24 cellular contexts compared by ENCODE assay signal in genomic region chr19:50287331-50287730, GRCh38. TPM values are rescaled to one million over a fixed set of nuclear protein-coding genes. Genes with fewer than 3 reads are reported as not detected.
DNase-seq lines count a peak whose midpoint lies in the region; ATAC-seq, FAIRE-seq and TF ChIP-seq lines count a peak whose summit lies in the region.
"Had no signal": no experiment of that assay in that cellular context is flagged by ENCODE, and none has a peak within 500 bp of the region (broad histone marks: within the 10 kb centered on the region; RNA-seq: fewer than 3 reads in every experiment).

No MANE protein-coding gene starts in this region.

- H2AFZ ChIP-seq in HepG2 (ENCODE audit: low read length) (no peak overlapping the region), K562 (ENCODE audit: low read depth, low read length) (no peak overlapping the region)

- H3K9me1 ChIP-seq in K562 (ENCODE audit: control insufficient read depth, insufficient read depth, low read length), result no peaks in the 10 kb centered on the region

- no peak overlapping the region for H3K9ac ChIP-seq in HepG2 (ENCODE audit: insufficient read depth, low read depth, low read length)
- no peak overlapping the region for H3K9ac ChIP-seq in K562 (ENCODE audit: insufficient read depth in 1 of 2, low read depth in 2 of 2, low read length in 2 of 2)
- H3K9ac ChIP-seq: BLaER1 treated with 17β-estradiol and CSF1 and Interleukin-3, amounts not matched to agents 10 nM and 100 nM had no signal

- DNase-seq in HepG2 (ENCODE audit: low spot score) (no peak), right lobe of liver (no peak), K562 (ENCODE audit: extremely low read depth in 1 of 4, low spot score in 3 of 4) (no peak), GM10266 (ENCODE audit: extremely low spot score) (no peak), HuH-7.5 (ENCODE audit: low spot score) (no peak)
- DNase-seq: AML-193; Caco-2; Calu3; CD4-positive, alpha-beta T cell; CD8-positive, alpha-beta T cell; DMS 273 treated with DMSO at 0.1 percent for 48 hours; DMS153; DMS53; DMS79; DND-41; EL; GDM1 had no signal

- in situ Hi-C loops in HepG2 (cut with HindIII; ENCODE audit: extremely low pct_ligation_motif_present, low pct_unique_long_range_greater_than_20kb), result no loop called here
- in situ Hi-C loops in K562 (cut with MboI), result no loop called here

- H3K36me3 ChIP-seq in HepG2 (replicated peaks in 1 of 2; ENCODE audit: control insufficient read depth in 1 of 2, insufficient read depth in 2 of 2, low read length in 2 of 2) (peaks cover 1 to 11% of the 10 kb centered on the region in 2 experiments; a peak in 2 of 5 replicates), right lobe of liver (peaks cover 0 to 50% (median 11%) of the 10 kb centered on the region in 4 donors), K562 (ENCODE audit: control insufficient read depth, insufficient read depth, low read length) (no peaks in the 10 kb centered on the region)

- 77% methylated on average over 2 of the region's 2 CpGs for WGBS in HepG2 (ENCODE audit: low lambda C conversion rate)
- WGBS in right lobe of liver (ENCODE audit: insufficient coverage, low coverage, low lambda C conversion rate, missing lambda C conversion rate), result 88% methylated on average over 2 of the region's 2 CpGs
- WGBS in K562 (ENCODE audit: insufficient coverage, low coverage, missing lambda C conversion rate), result 0% methylated on average over 2 of the region's 2 CpGs

- FAIRE-seq in HepG2 (lab: Jason Lieb, UNC) (no peak), K562 (lab: Jason Lieb, UNC) (no peak)
- FAIRE-seq: A549, GM12891, GM18507 had no signal

- no peak for ATAC-seq in HepG2
- no peak for ATAC-seq in right lobe of liver
- ATAC-seq in K562, result no peak
- ATAC-seq: A549; CD8-positive, alpha-beta T cell had no signal

- no peaks in the 10 kb centered on the region for H3K79me2 ChIP-seq in HepG2 (ENCODE audit: insufficient read depth, low read length)
- no peaks in the 10 kb centered on the region for H3K79me2 ChIP-seq in K562 (ENCODE audit: control insufficient read depth, insufficient read depth, low read length)

- H3K27me3 ChIP-seq in HepG2 (ENCODE audit: control insufficient read depth in 1 of 2, insufficient read depth in 2 of 2, low read length in 2 of 2) (no peaks in the 10 kb centered on the region), right lobe of liver (no peaks in the 10 kb centered on the region), K562 (ENCODE audit: control insufficient read depth in 2 of 2, insufficient read depth in 2 of 2, low read length in 2 of 2) (peaks cover 7 to 50% of the 10 kb centered on the region in 2 experiments)

- CTCF ChIA-PET in HepG2 (lab: Yijun Ruan, JAX; ENCODE audit: low intra/inter-chr PET ratio, low total read pairs) (no interaction called here), K562 (lab: Yijun Ruan, JAX; ENCODE audit: low intra/inter-chr PET ratio) (no interaction called here)

- H3K4me3 ChIP-seq in HepG2 (replicated peaks in 1 of 3; ENCODE audit: insufficient read depth in 1 of 3, low read depth in 2 of 3, low read length in 3 of 3) (no peak overlapping the region), right lobe of liver (no peak overlapping the region), K562 (no peak overlapping the region)
- H3K4me3 ChIP-seq: A549; BLaER1 treated with 17β-estradiol and CSF1 and Interleukin-3, amounts not matched to agents 10 nM and 100 nM had no signal

- H3K27ac ChIP-seq in HepG2 (ENCODE audit: extremely low read length, insufficient read depth, low read length) (no peak overlapping the region), right lobe of liver (no peak overlapping the region), K562 (ENCODE audit: extremely low read depth, low read depth, low read length) (no peak overlapping the region)
- H3K27ac ChIP-seq: 22Rv1; A549; BLaER1 treated with 17β-estradiol and CSF1 and Interleukin-3, amounts not matched to agents 10 nM and 100 nM; C4-2B had no signal

- intact Hi-C loops in HepG2 (cut with micrococcal nuclease; ENCODE audit: unreplicated experiment) (no loop called here), right lobe of liver (cut with DNase I) (no loop called here), K562 (cut with micrococcal nuclease) (no loop called here)

- TF ChIP-seq CTCF in HepG2 (CRISPR knock-in tag; IDR thresholded peaks at IDR 0.05), result no peak
- no peak for TF ChIP-seq CTCF in right lobe of liver (IDR thresholded peaks at IDR 0.05)
- TF ChIP-seq CTCF in K562 (IDR thresholded peaks at IDR 0.05 in 2 of 3, conservative IDR thresholded peaks at IDR 0.05 in 1 of 3; ENCODE audit: insufficient read depth in 2 of 3, low read depth in 1 of 3, low read length in 3 of 3), result no peak
- no peak for TF ChIP-seq CTCF in GM10266 (IDR thresholded peaks at IDR 0.05; ENCODE audit: control insufficient read depth, insufficient read depth, low read depth, missing control alignments)

- H3K4me1 ChIP-seq in HepG2 (ENCODE audit: insufficient read depth, low read length), result no peaks in the 10 kb centered on the region
- H3K4me1 ChIP-seq in right lobe of liver, result no peaks in the 10 kb centered on the region
- H3K4me1 ChIP-seq in K562 (replicated peaks in 1 of 2; ENCODE audit: control insufficient read depth in 2 of 2, insufficient read depth in 2 of 2, low read length in 2 of 2), result peaks cover 0 to 12% of the 10 kb centered on the region in 2 experiments; a peak in 2 of 5 replicates
- H3K4me1 ChIP-seq: A549, Caco-2 had no signal

- H3K4me2 ChIP-seq in HepG2 (ENCODE audit: low read depth, low read length), result no peak overlapping the region
- no peak overlapping the region for H3K4me2 ChIP-seq in K562 (ENCODE audit: insufficient read depth, low read length)
- H3K4me2 ChIP-seq: A549; BLaER1 treated with 17β-estradiol and CSF1 and Interleukin-3, amounts not matched to agents 10 nM and 100 nM had no signal

- POLR2A ChIA-PET in HepG2 (lab: Yijun Ruan, JAX), result no interaction called here
- POLR2A ChIA-PET in K562 (lab: Yijun Ruan, JAX), result no interaction called here

- no peaks in the 10 kb centered on the region for H4K20me1 ChIP-seq in HepG2 (ENCODE audit: insufficient read depth, low read length)
- H4K20me1 ChIP-seq in K562 (replicated peaks; ENCODE audit: control insufficient read depth, insufficient read depth, low read length), result 0 out of 2 replicates have a peak, but pooled peaks cover 3% of the 10 kb centered on the region
- H4K20me1 ChIP-seq: BLaER1 treated with 17β-estradiol and CSF1 and Interleukin-3, amounts not matched to agents 10 nM and 100 nM had no signal

- BruUV-seq in HepG2 (replicated peaks; lab: Mats Ljungman, UMichigan) (no TSS peak), K562 (replicated peaks; lab: Mats Ljungman, UMichigan) (no TSS peak)

- peaks cover 3% of the 10 kb centered on the region; the same call in 1 of the 2 replicates for H3K9me3 ChIP-seq in HepG2 (ENCODE audit: low read length)
- H3K9me3 ChIP-seq in right lobe of liver, result peaks cover 0 to 6% (median 0%) of the 10 kb centered on the region in 4 donors
- peaks cover 8% of the 10 kb centered on the region for H3K9me3 ChIP-seq in K562 (replicated peaks; ENCODE audit: control insufficient read depth, insufficient read depth, low read depth, low read length)

- TF ChIP-seq POLR2A in HepG2 (IDR thresholded peaks at IDR 0.05; ENCODE audit: insufficient read depth in 1 of 2, low read depth in 2 of 2, low read length in 2 of 2) (no peak), right lobe of liver (IDR thresholded peaks at IDR 0.05) (no peak), K562 (conservative IDR thresholded peaks at IDR 0.05) (no peak)

- TF ChIP-seq EP300 in HepG2 (IDR thresholded peaks at IDR 0.05; ENCODE audit: low read depth in 2 of 2, low read length in 2 of 2) (no peak), HepG2 (CRISPR knock-in tag; IDR thresholded peaks at IDR 0.05; ENCODE audit: borderline replicate concordance) (no peak), K562 (IDR thresholded peaks at IDR 0.05; ENCODE audit: low read length) (no peak)

- TF ChIP-seq RAD21 in HepG2 (CRISPR knock-in tag; IDR thresholded peaks at IDR 0.05), result no peak
- TF ChIP-seq RAD21 in K562 (CRISPR knock-in tag; conservative IDR thresholded peaks at IDR 0.05 in 1 of 2, IDR thresholded peaks at IDR 0.05 in 1 of 2), result no peak

RNA-seq across cellular contexts. Expression of gene KCNC3, which starts 41.8 kb away (rescaled TPM):
- total RNA-seq in HepG2 (2016; rRNA removed; fragmentation: Illumina TruSeq; extraction: Trizol), result 0.24 and 0.29 TPM in 2 replicates
- 0.09 and 0.20 TPM in 2 replicates for total RNA-seq in HepG2 (2016; cell fraction: cytosol; rRNA removed; fragmentation: Illumina TruSeq; extraction: Trizol; ENCODE audit: low read depth)
- 0.10 and 0.35 TPM in 2 replicates for total RNA-seq in HepG2 (2016; cell fraction: insoluble cytoplasmic fraction; rRNA removed; fragmentation: Illumina TruSeq; extraction: Trizol)
- 0.34 TPM in 2 replicates for total RNA-seq in HepG2 (2016; cell fraction: membrane; rRNA removed; fragmentation: Illumina TruSeq; extraction: Trizol)
- 0.66 and 0.81 TPM in 2 replicates for total RNA-seq in HepG2 (2016; cell fraction: nucleus; rRNA removed; fragmentation: Illumina TruSeq; extraction: Trizol)
- 1.6 and 1.7 TPM in 2 replicates for polyA plus RNA-seq in HepG2 (2011; rRNA removed)
- 0.29 and 0.46 TPM in 2 replicates for polyA plus RNA-seq in HepG2 (2011; cell fraction: cytosol; rRNA removed)
- 13.3 and 15.9 TPM in 2 replicates for polyA plus RNA-seq in HepG2 (2011; cell fraction: nucleus; rRNA removed)
- polyA plus RNA-seq in HepG2 (2012), result 2.6 and 3.4 TPM in 2 replicates
- polyA plus RNA-seq in HepG2 (2016; cell fraction: cytosol; fragmentation: Illumina TruSeq; extraction: Trizol; ENCODE audit: low read depth), result 0.17 and 0.27 TPM in 2 replicates
- 1.1 and 1.3 TPM in 2 replicates for polyA plus RNA-seq in HepG2 (2016; cell fraction: insoluble cytoplasmic fraction; fragmentation: Illumina TruSeq; extraction: Trizol; ENCODE audit: low read depth)
- polyA plus RNA-seq in HepG2 (2016; cell fraction: membrane; fragmentation: Illumina TruSeq; extraction: Trizol; ENCODE audit: low read depth), result 0.78 and 1.2 TPM in 2 replicates
- polyA plus RNA-seq in HepG2 (2016; cell fraction: nucleus; fragmentation: Illumina TruSeq; extraction: Trizol; ENCODE audit: insufficient read depth, low read depth), result 9.8 and 11.7 TPM in 2 replicates
- polyA minus RNA-seq in HepG2 (2011; rRNA and poly(A)+ RNA removed; ENCODE audit: low replicate concordance), result 4.0 TPM in 1 of 2 replicates, not detected in the other
- 0.62 and 0.79 TPM in 2 replicates for polyA minus RNA-seq in HepG2 (2011; cell fraction: cytosol; rRNA and poly(A)+ RNA removed)
- 4.2 and 4.6 TPM in 2 replicates for polyA minus RNA-seq in HepG2 (2011; cell fraction: nucleus; rRNA and poly(A)+ RNA removed)
- 1 to 10 TPM in 5 of 6 experiments, under 1 TPM in 1; 0.92 to 3.0 (median 2.3) TPM for total RNA-seq in right lobe of liver
- total RNA-seq in K562 (2011; cell fraction: chromatin; rRNA removed; ENCODE audit: low replicate concordance), result 19.8 and 38.5 TPM in 2 replicates
- total RNA-seq in K562 (2011; cell fraction: nucleolus; rRNA removed), result 17.0 and 18.4 TPM in 2 replicates
- total RNA-seq in K562 (2011; cell fraction: nucleoplasm; rRNA removed), result 18.8 and 48.6 TPM in 2 replicates
- total RNA-seq in K562 (2014; rRNA removed), result 1.8 and 4.0 TPM in 2 replicates
- 1.4 and 1.7 TPM in 2 replicates for total RNA-seq in K562 (2014; rRNA removed; fragmentation: Illumina TruSeq; extraction: Trizol)
- total RNA-seq in K562 (2015; rRNA removed; fragmentation: Illumina TruSeq; extraction: Trizol), result 2.1 and 3.0 TPM in 2 replicates
- 20.2 and 26.2 TPM in 2 replicates for total RNA-seq in K562 (2021)
- polyA plus RNA-seq in K562 (2011; rRNA removed), result 2.0 and 3.7 TPM in 2 replicates
- polyA plus RNA-seq in K562 (2011; cell fraction: cytosol; rRNA removed), result 2.0 and 2.7 TPM in 2 replicates
- polyA plus RNA-seq in K562 (2011; cell fraction: nucleus; rRNA removed), result 12.7 and 28.1 TPM in 2 replicates
- 10.3 and 13.2 TPM in 2 replicates for polyA plus RNA-seq in K562 (2012)
- polyA plus RNA-seq in K562 (2014; fragmentation: Illumina TruSeq; extraction: Trizol), result 14.9 and 16.4 TPM in 2 replicates
- polyA plus RNA-seq in K562 (2014; fragmentation: Nextera tagmentation; extraction: Ambion mirVana), result under 1 TPM; 0.03 to 0.06 TPM
- 13.2 and 14.2 TPM in 2 replicates for polyA plus RNA-seq in K562 (2014; rRNA removed)
- polyA minus RNA-seq in K562 (2011; rRNA and poly(A)+ RNA removed), result 1.2 and 2.0 TPM in 2 replicates
- 8.9 and 10.9 TPM in 2 replicates for polyA minus RNA-seq in K562 (2011; cell fraction: cytosol; rRNA and poly(A)+ RNA removed)
- polyA minus RNA-seq in K562 (2011; cell fraction: nucleus; rRNA and poly(A)+ RNA removed), result 7.8 and 7.9 TPM in 2 replicates
- total RNA-seq: A172 had no signal

Comparison
In these comparisons a context has a peak if more than half of its experiments do, and no peak if none do; other contexts are left out.
1. Of the 241 proteins assayed by ChIP-seq in both HepG2 and K562: peak only in HepG2: MNT; only in K562: none; in both: ZNF121; in neither: 239.